Comparison of ENCODE assay signal across 8 cellular contexts in the genomic region with DNA sequence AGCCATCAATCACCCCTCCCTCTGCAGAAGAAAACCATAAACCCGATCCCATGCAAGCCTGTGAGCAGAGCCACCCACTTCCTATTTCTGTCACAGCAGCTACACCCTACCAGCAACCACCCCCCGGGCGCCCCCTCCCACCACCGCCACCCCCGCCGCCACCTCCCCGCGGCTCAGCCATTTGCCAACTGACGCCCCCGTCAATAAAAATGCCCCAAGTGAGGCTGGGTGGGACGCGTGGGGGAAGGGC. TPM values are rescaled to one million over a fixed set of nuclear protein-coding genes. Genes with fewer than 3 reads are reported as not detected.
A peak's percentile ranks its signal among the peaks of the same experiment; 100 is the strongest.
DNase-seq lines count a peak whose midpoint lies in the region; TF ChIP-seq lines count a peak whose summit lies in the region.

No MANE protein-coding gene starts in this region.

- H3K27me3 ChIP-seq in BJ (ENCODE audit: control insufficient read depth, insufficient read depth, low read length) (no peaks in the 10 kb centered on the region), HUES64 (ENCODE audit: insufficient read depth, low read length) (peaks cover 25% of the 10 kb centered on the region), neutrophil (peaks cover 10% of the 10 kb centered on the region)

- POLR2A ChIA-PET in BJ (lab: Charles Lee): no interaction called here

- H3K9me3 ChIP-seq in HUES64 (ENCODE audit: insufficient read depth, low read depth, low read length) (no peaks in the 10 kb centered on the region), neutrophil (no peaks in the 10 kb centered on the region)

- H3K36me3 ChIP-seq in BJ (ENCODE audit: control insufficient read depth, insufficient read depth, low read length) (no peaks in the 10 kb centered on the region), HUES64 (ENCODE audit: insufficient read depth, low read length) (no peaks in the 10 kb centered on the region), neutrophil (no peaks in the 10 kb centered on the region)

- H3K27ac ChIP-seq in HUES64 (ENCODE audit: low read depth, low read length): no peak overlapping the region
- peak overlapping the region; percentile 96 for H3K27ac ChIP-seq in epithelial cell of prostate
- peak overlapping the region; percentile 96 for H3K27ac ChIP-seq in neutrophil

- no peak for DNase-seq in BJ (ENCODE audit: low read depth)
- DNase-seq in activated CD4-positive, alpha-beta T cell treated with anti-CD3 and anti-CD28 coated beads, Interleukin-2, amount 50 U/mL, for 1 hour: peak; percentile 42
- DNase-seq in epithelial cell of prostate (ENCODE audit: low read depth, low spot score): no peak
- DNase-seq in occipital lobe (lab: John Stamatoyannopoulos, UW): no peak
- DNase-seq in GM03348 (ENCODE audit: low spot score): no peak
- DNase-seq in NCI-H774 (lab: John Stamatoyannopoulos, UW): no peak

- no peak overlapping the region for H3K9ac ChIP-seq in HUES64 (ENCODE audit: low read depth, low read length)

- WGBS in HUES64: 0% methylated on average over 5 of the region's 12 CpGs

- H3K4me3 ChIP-seq in BJ (ENCODE audit: low read depth, low read length): peak overlapping the region; percentile 69
- peak overlapping the region; percentile 90 for H3K4me3 ChIP-seq in HUES64 (ENCODE audit: low read length)
- peak overlapping the region; percentile 85 to 96 for H3K4me3 ChIP-seq in neutrophil (ENCODE audit: low read depth in 1 of 2, low read length in 1 of 2)

- CTCF ChIA-PET in BJ (lab: Yijun Ruan, JAX): interaction anchor here (1.1 kb wide), 1 partner anchor 10 kb away, joined by 7 read pairs; no protein-coding TSS in a partner anchor

- H3K4me1 ChIP-seq in HUES64 (ENCODE audit: insufficient read depth, low read length) (peaks cover 10% of the 10 kb centered on the region), neutrophil (ENCODE audit: control insufficient read depth in 1 of 2, insufficient read depth in 1 of 2, low read depth in 1 of 2, low read length in 1 of 2) (peaks cover 38 to 56% of the 10 kb centered on the region in 2 experiments)

- TF ChIP-seq CTCF in BJ (IDR thresholded peaks at IDR 0.05; ENCODE audit: insufficient read depth, low read depth, low read length) (no peak), neutrophil (IDR thresholded peaks at IDR 0.05) (no peak)

RNA-seq across cellular contexts. Expression of a gene that starts 1.1 kb away (rescaled TPM):
- 10.6 and 20.0 TPM in 2 replicates for polyA plus RNA-seq in BJ (2011; rRNA removed)
- 26.2 and 30.3 TPM in 2 replicates for polyA minus RNA-seq in BJ (2011; rRNA and poly(A)+ RNA removed)
- polyA plus RNA-seq in HUES64 (2013, experiment 1 of 2): 24.8 TPM
- polyA plus RNA-seq in HUES64 (2013, experiment 2 of 2): 28.8 TPM
- total RNA-seq in occipital lobe: 159 TPM
